1 cellular context compared by ENCODE assay signal in the genomic region with DNA sequence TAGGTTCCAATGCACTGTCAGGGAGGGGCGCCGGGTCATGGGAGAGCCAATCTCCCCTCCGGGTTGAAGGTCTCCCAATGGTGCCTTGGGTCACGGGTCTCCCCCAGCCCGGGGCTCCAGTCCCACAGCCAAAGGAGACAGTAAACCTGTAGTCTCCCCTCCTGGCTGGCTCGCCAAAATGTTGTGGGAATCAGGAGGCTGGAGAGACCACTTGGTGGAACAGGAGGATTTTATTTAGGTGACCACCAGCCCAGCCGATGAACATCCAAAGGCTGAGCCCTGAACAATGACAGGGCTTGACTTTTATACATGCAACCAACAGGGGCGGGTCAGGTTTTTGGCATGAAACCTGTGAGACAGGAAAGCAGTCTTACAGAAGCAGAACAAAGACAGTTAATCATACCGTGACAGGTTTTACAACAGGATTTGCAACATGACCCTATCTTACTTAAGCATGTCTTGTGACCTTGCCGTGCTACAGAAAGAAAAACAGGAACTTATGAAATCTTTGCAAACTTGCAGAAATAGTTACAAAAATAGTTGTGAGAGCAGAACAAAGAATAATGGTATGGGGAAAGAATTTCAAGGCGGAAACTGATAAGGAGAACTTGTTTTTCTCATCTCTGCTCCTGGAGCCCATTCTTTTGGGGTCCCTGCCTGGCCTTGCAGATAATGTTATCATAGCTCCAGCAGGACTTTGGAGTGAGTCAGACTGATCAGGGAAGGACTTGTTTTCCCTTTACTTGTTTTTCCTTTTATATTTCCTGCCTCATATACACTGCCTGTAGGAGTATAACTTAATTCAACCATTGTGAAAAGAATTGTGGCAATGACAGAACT.
TF ChIP-seq lines count a peak whose summit lies in the region.

No MANE protein-coding gene starts in this region.

TF ChIP-seq in K562, 482 proteins besides CTCF, POLR2A, EP300 and RAD21 (continued from another document and continues in another):
- TF ChIP-seq E2F5 (CRISPR knock-in tag; IDR thresholded peaks at IDR 0.05) (no peak), CXXC5 (CRISPR knock-in tag; IDR thresholded peaks at IDR 0.05) (peak; percentile 90), PRPF4 (IDR thresholded peaks at IDR 0.05; ENCODE audit: insufficient read depth, low read depth, low read length, poor library complexity, severe bottlenecking) (no peak), ZNF3 (CRISPR knock-in tag; IDR thresholded peaks at IDR 0.05) (no peak), PHB (CRISPR knock-in tag; IDR thresholded peaks at IDR 0.05) (no peak), BHLHE40 (IDR thresholded peaks at IDR 0.05; ENCODE audit: low read length) (peak; percentile 95), ATF3 (IDR thresholded peaks at IDR 0.05) (peak; percentile 98), ATF3 (CRISPR knock-in tag; conservative IDR thresholded peaks at IDR 0.05) (peak; percentile 96; the same call in 1 of the 2 replicates), TRIM25 (IDR thresholded peaks at IDR 0.05; ENCODE audit: borderline replicate concordance) (no peak), HINFP (tag; conservative IDR thresholded peaks at IDR 0.05; ENCODE audit: low read depth) (no peak), POLR3G (IDR thresholded peaks at IDR 0.05; ENCODE audit: extremely low read depth, insufficient read length, insufficient replicate concordance) (no peak), ZNF282 (CRISPR knock-in tag; IDR thresholded peaks at IDR 0.05) (no peak), CREM (IDR thresholded peaks at IDR 0.05; ENCODE audit: low read depth) (peak; percentile 49; the same call in 1 of the 2 replicates), NCOA6 (IDR thresholded peaks at IDR 0.05) (peak; percentile 63; the same call in 1 of the 2 replicates), MEF2A (IDR thresholded peaks at IDR 0.05; ENCODE audit: control insufficient read depth, low read depth, low read length) (peak; percentile 96), ELF2 (CRISPR knock-in tag; IDR thresholded peaks at IDR 0.05) (no peak), SRSF9 (IDR thresholded peaks at IDR 0.05; ENCODE audit: borderline replicate concordance, low read depth, low read length) (no peak), ETS2 (tag; IDR thresholded peaks at IDR 0.05; ENCODE audit: borderline replicate concordance, poor library complexity, severe bottlenecking) (no peak), E2F8 (IDR thresholded peaks at IDR 0.05; ENCODE audit: low read depth, partially characterized antibody) (peak; percentile 51), BRD4 (IDR thresholded peaks at IDR 0.05) (peak; percentile 95; the same call in 1 of the 2 replicates), POLR2B (IDR thresholded peaks at IDR 0.05; ENCODE audit: low read depth, partially characterized antibody) (no peak), ESRRA (IDR thresholded peaks at IDR 0.05; ENCODE audit: borderline replicate concordance, low read depth) (peak; percentile 98), PKNOX1 (IDR thresholded peaks at IDR 0.05) (peak; percentile 98), ZNF764 (CRISPR knock-in tag; IDR thresholded peaks at IDR 0.05; ENCODE audit: low read depth) (no peak), USF2 (CRISPR knock-in tag; IDR thresholded peaks at IDR 0.05) (no peak), TEAD2 (tag; IDR thresholded peaks at IDR 0.05) (peak; percentile 80), BCLAF1 (IDR thresholded peaks at IDR 0.05; ENCODE audit: borderline replicate concordance in 1 of 2, control insufficient read depth in 1 of 2, low read depth in 2 of 2, low read length in 1 of 2) (peak in 1 of 2 experiments; percentile 83; a peak in 1 of 4 replicates), SMARCE1 (IDR thresholded peaks at IDR 0.05) (peak; percentile 100), ZNF311 (CRISPR knock-in tag; IDR thresholded peaks at IDR 0.05) (peak; percentile 36; the same call in 1 of the 2 replicates), RB1 (IDR thresholded peaks at IDR 0.05; ENCODE audit: low read depth) (no peak)
- TF ChIP-seq, protein P1, sequence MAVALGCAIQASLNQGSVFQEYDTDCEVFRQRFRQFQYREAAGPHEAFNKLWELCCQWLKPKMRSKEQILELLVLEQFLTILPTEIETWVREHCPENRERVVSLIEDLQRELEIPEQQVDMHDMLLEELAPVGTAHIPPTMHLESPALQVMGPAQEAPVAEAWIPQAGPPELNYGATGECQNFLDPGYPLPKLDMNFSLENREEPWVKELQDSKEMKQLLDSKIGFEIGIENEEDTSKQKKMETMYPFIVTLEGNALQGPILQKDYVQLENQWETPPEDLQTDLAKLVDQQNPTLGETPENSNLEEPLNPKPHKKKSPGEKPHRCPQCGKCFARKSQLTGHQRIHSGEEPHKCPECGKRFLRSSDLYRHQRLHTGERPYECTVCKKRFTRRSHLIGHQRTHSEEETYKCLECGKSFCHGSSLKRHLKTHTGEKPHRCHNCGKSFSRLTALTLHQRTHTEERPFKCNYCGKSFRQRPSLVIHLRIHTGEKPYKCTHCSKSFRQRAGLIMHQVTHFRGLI (CRISPR knock-in tag; IDR thresholded peaks at IDR 0.05) = no peak
- TF ChIP-seq, protein P2, sequence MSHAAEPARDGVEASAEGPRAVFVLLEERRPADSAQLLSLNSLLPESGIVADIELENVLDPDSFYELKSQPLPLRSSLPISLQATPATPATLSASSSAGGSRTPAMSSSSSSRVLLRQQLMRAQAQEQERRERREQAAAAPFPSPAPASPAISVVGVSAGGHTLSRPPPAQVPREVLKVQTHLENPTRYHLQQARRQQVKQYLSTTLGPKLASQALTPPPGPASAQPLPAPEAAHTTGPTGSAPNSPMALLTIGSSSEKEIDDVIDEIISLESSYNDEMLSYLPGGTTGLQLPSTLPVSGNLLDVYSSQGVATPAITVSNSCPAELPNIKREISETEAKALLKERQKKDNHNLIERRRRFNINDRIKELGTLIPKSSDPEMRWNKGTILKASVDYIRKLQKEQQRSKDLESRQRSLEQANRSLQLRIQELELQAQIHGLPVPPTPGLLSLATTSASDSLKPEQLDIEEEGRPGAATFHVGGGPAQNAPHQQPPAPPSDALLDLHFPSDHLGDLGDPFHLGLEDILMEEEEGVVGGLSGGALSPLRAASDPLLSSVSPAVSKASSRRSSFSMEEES (CRISPR knock-in tag; IDR thresholded peaks at IDR 0.05) = peak; percentile 78
